ENCODE assay signal across 10 cellular contexts in genomic region chr2:102424754-102425153, GRCh38. TPM values are rescaled to one million over a fixed set of nuclear protein-coding genes. Genes with fewer than 3 reads are reported as not detected.
DNase-seq lines count a peak whose midpoint lies in the region; ATAC-seq and TF ChIP-seq lines count a peak whose summit lies in the region.
"Had no signal": no experiment of that assay in that cellular context is flagged by ENCODE, and none has a peak within 500 bp of the region (broad histone marks: within the 10 kb centered on the region; RNA-seq: fewer than 3 reads in every experiment).

No MANE protein-coding gene starts in this region.

- POLR2A ChIA-PET in naive thymus-derived CD4-positive, alpha-beta T cell (lab: Charles Lee), result interaction anchor here (1.0 kb wide), 1 partner anchor 10 kb away, joined by 3 read pairs; no protein-coding TSS in a partner anchor

- no peak overlapping the region for H3K4ac ChIP-seq in mesendoderm (ENCODE audit: low read depth, low read length)

- H2BK120ac ChIP-seq in mesendoderm (ENCODE audit: low read depth, low read length), result no peak overlapping the region

- H3K36me3 ChIP-seq in naive thymus-derived CD4-positive, alpha-beta T cell (ENCODE audit: control insufficient read depth in 2 of 3, insufficient read depth in 3 of 3, low read length in 3 of 3), result no peaks in the 10 kb centered on the region
- no peaks in the 10 kb centered on the region for H3K36me3 ChIP-seq in thyroid gland
- no peaks in the 10 kb centered on the region for H3K36me3 ChIP-seq in mesendoderm (ENCODE audit: control insufficient read depth, insufficient read depth, low read length)

- H3K9me3 ChIP-seq in naive thymus-derived CD4-positive, alpha-beta T cell (ENCODE audit: control insufficient read depth in 2 of 3, low read length in 3 of 3), result no peaks in the 10 kb centered on the region
- no peaks in the 10 kb centered on the region for H3K9me3 ChIP-seq in thyroid gland

- no peaks in the 10 kb centered on the region for H3K27me3 ChIP-seq in HL-60 (ENCODE audit: insufficient read depth, poor library complexity, severe bottlenecking)
- no peaks in the 10 kb centered on the region for H3K27me3 ChIP-seq in naive thymus-derived CD4-positive, alpha-beta T cell (ENCODE audit: control insufficient read depth in 2 of 2, insufficient read depth in 2 of 2, low read length in 2 of 2)
- no peaks in the 10 kb centered on the region for H3K27me3 ChIP-seq in thyroid gland
- H3K27me3 ChIP-seq in mesendoderm (ENCODE audit: insufficient read depth, low read length, poor library complexity), result no peaks in the 10 kb centered on the region

- peaks cover 9 to 81% (median 20%) of the 10 kb centered on the region in 7 donors for H3K4me1 Mint-ChIP-seq in naive thymus-derived CD4-positive, alpha-beta T cell

- H3K4me2 ChIP-seq in mesendoderm (ENCODE audit: low read length), result no peak overlapping the region

- no peak overlapping the region for H3K9ac ChIP-seq in mesendoderm (ENCODE audit: low read length)

- TF ChIP-seq CTCF in HL-60 (IDR thresholded peaks at IDR 0.05; ENCODE audit: insufficient read depth, low read length) (no peak), thyroid gland (IDR thresholded peaks at IDR 0.05) (no peak)

- peak overlapping the region in 1 of 10 donors; percentile 30 for H3K4me3 Mint-ChIP-seq in naive thymus-derived CD4-positive, alpha-beta T cell

- no peak overlapping the region for H3K18ac ChIP-seq in mesendoderm (ENCODE audit: low read length)

- H2AK5ac ChIP-seq in mesendoderm (ENCODE audit: low read length), result no peak overlapping the region

- peaks cover 0 to 75% (median 0%) of the 10 kb centered on the region in 5 donors for H3K36me3 Mint-ChIP-seq in naive thymus-derived CD4-positive, alpha-beta T cell

- H3K79me2 ChIP-seq in mesendoderm (ENCODE audit: control insufficient read depth, insufficient read depth, low read length), result no peaks in the 10 kb centered on the region

- H4K8ac ChIP-seq in mesendoderm (ENCODE audit: low read depth, low read length), result no peak overlapping the region

- H3K79me1 ChIP-seq in mesendoderm (ENCODE audit: low read length), result no peaks in the 10 kb centered on the region

- CTCF ChIA-PET in naive thymus-derived CD4-positive, alpha-beta T cell (lab: Charles Lee), result interaction anchor here (0.8 kb wide), 1 partner anchor 1576 kb away, joined by 3 read pairs; no protein-coding TSS in a partner anchor

- H4K5ac ChIP-seq in mesendoderm (ENCODE audit: low read length), result no peak overlapping the region

- H3K4me3 ChIP-seq in HL-60 (replicated peaks; ENCODE audit: insufficient read depth, low read length) (no peak overlapping the region), thyroid gland (replicated peaks in 1 of 3) (no peak overlapping the region), mesendoderm (ENCODE audit: low read length) (no peak overlapping the region)
- no peak overlapping the region for H3K4me3 ChIP-seq in naive thymus-derived CD4-positive, alpha-beta T cell (ENCODE audit: low read length)

- peaks cover under 1 to 17% of the 10 kb centered on the region in 2 donors for H3K4me1 ChIP-seq in naive thymus-derived CD4-positive, alpha-beta T cell (ENCODE audit: control insufficient read depth in 2 of 2, insufficient read depth in 2 of 2, low read length in 2 of 2)
- H3K4me1 ChIP-seq in thyroid gland, result no peaks in the 10 kb centered on the region
- H3K4me1 ChIP-seq in mesendoderm (ENCODE audit: control insufficient read depth, low read depth, low read length), result no peaks in the 10 kb centered on the region

- H3K9me3 Mint-ChIP-seq in naive thymus-derived CD4-positive, alpha-beta T cell, result peaks cover 0 to 10% (median 0%) of the 10 kb centered on the region in 11 donors

- 61 to 70% methylated on average over 3 of the region's 3 CpGs for WGBS in thyroid gland, 2 donors
- WGBS in mesendoderm (ENCODE audit: extremely low coverage, insufficient coverage, low lambda C conversion rate), result no CpG with 5 or more reads among the region's 3 CpGs

- peak; percentile 84 for ATAC-seq in GM18909 (IDR thresholded peaks at IDR 0.05; ENCODE audit: poor library complexity, unreplicated experiment)
- peak; percentile 84 for ATAC-seq in HG02610 (IDR thresholded peaks at IDR 0.05; ENCODE audit: unreplicated experiment)
- peak; percentile 48 for ATAC-seq in naive thymus-derived CD4-positive, alpha-beta T cell

- H3K56ac ChIP-seq in mesendoderm (ENCODE audit: low read length), result no peak overlapping the region

- H3K27me3 Mint-ChIP-seq in naive thymus-derived CD4-positive, alpha-beta T cell, result no peaks in the 10 kb centered on the region

- no peak overlapping the region for H2BK15ac ChIP-seq in mesendoderm (replicated peaks; ENCODE audit: low read depth)

- peak overlapping the region in 1 of 9 donors; percentile 44 for H3K27ac Mint-ChIP-seq in naive thymus-derived CD4-positive, alpha-beta T cell

- H3K23ac ChIP-seq in mesendoderm (ENCODE audit: low read length), result no peak overlapping the region

- DNase-seq in HL-60 (ENCODE audit: low read depth in 1 of 2, low spot score in 1 of 2), result peak; percentile 23 to 64
- DNase-seq in naive thymus-derived CD4-positive, alpha-beta T cell, result no peak
- DNase-seq in thyroid gland, result no peak
- no peak for DNase-seq in NCI-H2196 treated with DMSO at 0.1 percent for 48 hours (lab: John Stamatoyannopoulos, UW; ENCODE audit: unreplicated experiment)
- DNase-seq in mesendoderm, result no peak
- DNase-seq in cerebellar nuclear complex (lab: John Stamatoyannopoulos, UW), result no peak
- DNase-seq: NCI-H2029 treated with DMSO at 0.1 percent for 48 hours had no signal

- no peak overlapping the region for H2BK5ac ChIP-seq in mesendoderm (ENCODE audit: low read length)

- H3K27ac ChIP-seq in HL-60 (replicated peaks) (peak overlapping the region; percentile 65), thyroid gland (no peak overlapping the region), mesendoderm (ENCODE audit: low read depth, low read length) (no peak overlapping the region)
- no peak overlapping the region for H3K27ac ChIP-seq in naive thymus-derived CD4-positive, alpha-beta T cell (ENCODE audit: low read depth, low read length)

- no peak for TF ChIP-seq POLR2A in thyroid gland (IDR thresholded peaks at IDR 0.05)

- intact Hi-C loops in naive thymus-derived CD4-positive, alpha-beta T cell (cut with micrococcal nuclease), result no loop called here
- intact Hi-C loops in thyroid gland (cut with DNase I), result no loop called here

RNA-seq across cellular contexts. Expression of gene IL18RAP, which starts 1.8 kb away (rescaled TPM):
- total RNA-seq in naive thymus-derived CD4-positive, alpha-beta T cell, result 10 to 100 TPM in 2 of 5 experiments, 1 to 10 TPM in 1, under 1 TPM in 1, not detected in 1; 0.30 to 17.1 (median 7.5) TPM
- polyA plus RNA-seq in naive thymus-derived CD4-positive, alpha-beta T cell, result not detected
- 1 to 10 TPM; 1.6 to 3.1 (median 2.8) TPM for total RNA-seq in thyroid gland
- not detected for polyA plus RNA-seq in mesendoderm (2013, experiment 1 of 2)
- polyA plus RNA-seq in mesendoderm (2013, experiment 2 of 2), result not detected
- total RNA-seq: renal cortical epithelial cell had no signal

RNA-seq across cellular contexts. Expression of gene SLC9A4, which starts 48.3 kb away (rescaled TPM):
- total RNA-seq in naive thymus-derived CD4-positive, alpha-beta T cell, result under 1 TPM; 0.05 to 0.15 (median 0.08) TPM
- polyA plus RNA-seq in naive thymus-derived CD4-positive, alpha-beta T cell, result not detected
- not detected for total RNA-seq in thyroid gland
- not detected for polyA plus RNA-seq in mesendoderm (2013, experiment 1 of 2)
- polyA plus RNA-seq in mesendoderm (2013, experiment 2 of 2), result not detected

Comparison
In these comparisons a context has a peak if more than half of its experiments do, and no peak if none do; other contexts are left out.
1. DNase-seq: peak in HL-60 (2 of 2); none in naive thymus-derived CD4-positive, alpha-beta T cell (0 of 9), thyroid gland (0 of 2), NCI-H2196 treated with DMSO at 0.1 percent for 48 hours (single experiment), mesendoderm (single experiment) and cerebellar nuclear complex (0 of 2).
2. Peak in every context shown above with its lines, with median percentiles within 50 percentile points of each other: ATAC-seq.